Comparison of ENCODE assay signal across 8 cellular contexts in genomic region chr22:38696606-38697005, GRCh38. TPM values are rescaled to one million over a fixed set of nuclear protein-coding genes. Genes with fewer than 3 reads are reported as not detected.
DNase-seq lines count a peak whose midpoint lies in the region; ATAC-seq lines count a peak whose summit lies in the region.

No MANE protein-coding gene starts in this region.

- peak overlapping the region; percentile 88 for H3K27ac Mint-ChIP-seq in T-helper 1 cell treated with Interleukin-12 subunit alpha and Interleukin-12 subunit beta and Interleukin-4 antibody, amounts not matched to agents 30 μg/mL and 1 μg/mL, for 36 hours
- H3K27ac Mint-ChIP-seq in natural killer cell treated with Interleukin-12 subunit alpha and Interleukin-12 subunit beta and Interleukin-15 and Interleukin-18, amount 100 ng/mL, for 72 hours, result peak overlapping the region; percentile 72

- peaks cover 48% of the 10 kb centered on the region for H3K4me1 Mint-ChIP-seq in T-helper 1 cell treated with Interleukin-12 subunit alpha and Interleukin-12 subunit beta and Interleukin-4 antibody, amounts not matched to agents 30 μg/mL and 1 μg/mL, for 36 hours (ENCODE audit: low read depth)
- peaks cover 56 to 57% of the 10 kb centered on the region in 2 donors for H3K4me1 Mint-ChIP-seq in natural killer cell treated with Interleukin-12 subunit alpha and Interleukin-12 subunit beta and Interleukin-15 and Interleukin-18, amount 100 ng/mL, for 72 hours (ENCODE audit: low read depth in 2 of 2)

- no peak for ATAC-seq in natural killer cell treated with Interleukin-12 subunit alpha and Interleukin-12 subunit beta and Interleukin-15 and Interleukin-18, amount 100 ng/mL, for 72 hours
- no peak for ATAC-seq in GM19467 (IDR thresholded peaks at IDR 0.05; ENCODE audit: unreplicated experiment)
- ATAC-seq in GM21786 (IDR thresholded peaks at IDR 0.05; ENCODE audit: unreplicated experiment), result no peak
- no peak for ATAC-seq in GM18870 (IDR thresholded peaks at IDR 0.05; ENCODE audit: unreplicated experiment)

- H3K4me3 Mint-ChIP-seq in T-helper 1 cell treated with Interleukin-12 subunit alpha and Interleukin-12 subunit beta and Interleukin-4 antibody, amounts not matched to agents 30 μg/mL and 1 μg/mL, for 36 hours, result peak overlapping the region; percentile 86
- H3K4me3 Mint-ChIP-seq in natural killer cell treated with Interleukin-12 subunit alpha and Interleukin-12 subunit beta and Interleukin-15 and Interleukin-18, amount 100 ng/mL, for 72 hours, result peak overlapping the region; percentile 86

- H3K27me3 Mint-ChIP-seq in T-helper 1 cell treated with Interleukin-12 subunit alpha and Interleukin-12 subunit beta and Interleukin-4 antibody, amounts not matched to agents 30 μg/mL and 1 μg/mL, for 36 hours (ENCODE audit: low read depth), result no peaks in the 10 kb centered on the region
- no peaks in the 10 kb centered on the region for H3K27me3 Mint-ChIP-seq in natural killer cell treated with Interleukin-12 subunit alpha and Interleukin-12 subunit beta and Interleukin-15 and Interleukin-18, amount 100 ng/mL, for 72 hours

- peak; percentile 51 for DNase-seq in H4 (ENCODE audit: low spot score)
- DNase-seq in dedifferentiated amniotic fluid mesenchymal stem cell (ENCODE audit: extremely low spot score), result peak; percentile 86
- DNase-seq in natural killer cell treated with Interleukin-12 subunit alpha and Interleukin-12 subunit beta and Interleukin-15 and Interleukin-18, amount 100 ng/mL, for 72 hours (ENCODE audit: low spot score), result no peak
- DNase-seq in NCI-H1436 (lab: John Stamatoyannopoulos, UW), result no peak

- H3K36me3 Mint-ChIP-seq in T-helper 1 cell treated with Interleukin-12 subunit alpha and Interleukin-12 subunit beta and Interleukin-4 antibody, amounts not matched to agents 30 μg/mL and 1 μg/mL, for 36 hours (ENCODE audit: low read depth), result peaks cover 30% of the 10 kb centered on the region
- H3K36me3 Mint-ChIP-seq in natural killer cell treated with Interleukin-12 subunit alpha and Interleukin-12 subunit beta and Interleukin-15 and Interleukin-18, amount 100 ng/mL, for 72 hours, result peaks cover 14% of the 10 kb centered on the region

- H3K9me3 Mint-ChIP-seq in T-helper 1 cell treated with Interleukin-12 subunit alpha and Interleukin-12 subunit beta and Interleukin-4 antibody, amounts not matched to agents 30 μg/mL and 1 μg/mL, for 36 hours, result no peaks in the 10 kb centered on the region
- H3K9me3 Mint-ChIP-seq in natural killer cell treated with Interleukin-12 subunit alpha and Interleukin-12 subunit beta and Interleukin-15 and Interleukin-18, amount 100 ng/mL, for 72 hours, result no peaks in the 10 kb centered on the region

RNA-seq across cellular contexts. Expression of gene JOSD1, which starts 4.1 kb away (rescaled TPM):
- 40.7 and 52.1 TPM in 2 replicates for total RNA-seq in H4 (2014; rRNA removed; shearing (Covaris generic))
- 10 to 100 TPM; 53.6 to 62.3 TPM for total RNA-seq in natural killer cell treated with Interleukin-12 subunit alpha and Interleukin-12 subunit beta and Interleukin-15 and Interleukin-18, amount 100 ng/mL, for 72 hours

RNA-seq across cellular contexts. Expression of gene GTPBP1, which starts 9.1 kb away (rescaled TPM):
- total RNA-seq in H4 (2014; rRNA removed; shearing (Covaris generic)), result 12.1 and 12.9 TPM in 2 replicates
- total RNA-seq in natural killer cell treated with Interleukin-12 subunit alpha and Interleukin-12 subunit beta and Interleukin-15 and Interleukin-18, amount 100 ng/mL, for 72 hours, result 100 to 1,000 TPM; 135 to 192 TPM

RNA-seq across cellular contexts. Expression of gene TOMM22, which starts 14.8 kb away (rescaled TPM):
- 90.7 and 97.3 TPM in 2 replicates for total RNA-seq in H4 (2014; rRNA removed; shearing (Covaris generic))
- total RNA-seq in natural killer cell treated with Interleukin-12 subunit alpha and Interleukin-12 subunit beta and Interleukin-15 and Interleukin-18, amount 100 ng/mL, for 72 hours, result 100 to 1,000 TPM; 109 to 153 TPM

RNA-seq across cellular contexts. Expression of gene CBY1, which starts 40.2 kb away (rescaled TPM):
- total RNA-seq in H4 (2014; rRNA removed; shearing (Covaris generic)), result 20.4 and 25.0 TPM in 2 replicates
- 10 to 100 TPM in 1 of 2 donors, 1 to 10 TPM in 1; 8.7 to 12.4 TPM for total RNA-seq in natural killer cell treated with Interleukin-12 subunit alpha and Interleukin-12 subunit beta and Interleukin-15 and Interleukin-18, amount 100 ng/mL, for 72 hours

RNA-seq across cellular contexts. Expression of gene FAM227A, which starts 40.4 kb away (rescaled TPM):
- total RNA-seq in H4 (2014; rRNA removed; shearing (Covaris generic)), result 0.23 and 0.33 TPM in 2 replicates
- under 1 TPM in 1 of 2 donors, not detected in 1; 0.59 TPM for total RNA-seq in natural killer cell treated with Interleukin-12 subunit alpha and Interleukin-12 subunit beta and Interleukin-15 and Interleukin-18, amount 100 ng/mL, for 72 hours

Comparison
In these comparisons a context has a peak if more than half of its experiments do, and no peak if none do; other contexts are left out.
1. DNase-seq: peak in H4 (single experiment) and dedifferentiated amniotic fluid mesenchymal stem cell (single experiment); none in natural killer cell treated with Interleukin-12 subunit alpha and Interleukin-12 subunit beta and Interleukin-15 and Interleukin-18, amount 100 ng/mL, for 72 hours (single experiment) and NCI-H1436 (single experiment).